ENCODE assay signal across 15 cellular contexts in genomic region chr18:75554112-75554511, GRCh38.
"Had no signal": no experiment of that assay in that cellular context is flagged by ENCODE, and none has a peak within 500 bp of the region (broad histone marks: within the 10 kb centered on the region; RNA-seq: fewer than 3 reads in every experiment).

No MANE protein-coding gene starts in this region.

- H3K4me1 Mint-ChIP-seq: naive thymus-derived CD4-positive, alpha-beta T cell had no signal

- H3K27me3 Mint-ChIP-seq: dendritic cell treated with granulocyte-macrophage colony-stimulating factor and Interleukin-4, amounts not matched to agents 40 ng/mL and 50 ng/mL, for 4 days had no signal

- ATAC-seq: effector memory CD8-positive, alpha-beta T cell; foreskin keratinocyte; left colon; left ventricle myocardium superior; naive thymus-derived CD4-positive, alpha-beta T cell; sciatic nerve had no signal

- H3K27ac ChIP-seq: foreskin keratinocyte, neutrophil, stomach, thoracic aorta, transverse colon had no signal

- H3K4me3 Mint-ChIP-seq: dendritic cell treated with granulocyte-macrophage colony-stimulating factor and Interleukin-4, amounts not matched to agents 40 ng/mL and 50 ng/mL, for 4 days; effector memory CD8-positive, alpha-beta T cell; naive thymus-derived CD4-positive, alpha-beta T cell had no signal

- H3K27me3 ChIP-seq: neutrophil, stomach, transverse colon had no signal

- H3K36me3 Mint-ChIP-seq: naive thymus-derived CD4-positive, alpha-beta T cell had no signal

- H3K4me1 ChIP-seq: foreskin keratinocyte, stomach, transverse colon had no signal

- H3K36me3 ChIP-seq: neutrophil, stomach, thoracic aorta, transverse colon had no signal

- H3K27ac Mint-ChIP-seq: dendritic cell treated with granulocyte-macrophage colony-stimulating factor and Interleukin-4, amounts not matched to agents 40 ng/mL and 50 ng/mL, for 4 days; effector memory CD8-positive, alpha-beta T cell; naive thymus-derived CD4-positive, alpha-beta T cell had no signal

- H3K9me3 Mint-ChIP-seq: dendritic cell treated with granulocyte-macrophage colony-stimulating factor and Interleukin-4, amounts not matched to agents 40 ng/mL and 50 ng/mL, for 4 days; effector memory CD8-positive, alpha-beta T cell; naive thymus-derived CD4-positive, alpha-beta T cell had no signal

- H3K4me3 ChIP-seq: stomach, thoracic aorta, transverse colon had no signal

- H3K9me3 ChIP-seq: neutrophil, stomach, thoracic aorta, transverse colon had no signal

- DNase-seq: effector memory CD8-positive, alpha-beta T cell; foreskin keratinocyte; left colon; left ventricle myocardium superior; naive thymus-derived CD4-positive, alpha-beta T cell; posterior cingulate gyrus; stimulated activated CD4-positive, alpha-beta T cell treated with anti-CD3 and anti-CD28 coated beads, Interleukin-12 subunit alpha, Interleukin-12 subunit beta, amount 100 ng/mL, for 4 hours; stimulated activated naive CD4-positive, alpha-beta T cell; stomach; substantia nigra; transverse colon had no signal
